Comparison of ENCODE assay signal across 8 cellular contexts in the genomic region with DNA sequence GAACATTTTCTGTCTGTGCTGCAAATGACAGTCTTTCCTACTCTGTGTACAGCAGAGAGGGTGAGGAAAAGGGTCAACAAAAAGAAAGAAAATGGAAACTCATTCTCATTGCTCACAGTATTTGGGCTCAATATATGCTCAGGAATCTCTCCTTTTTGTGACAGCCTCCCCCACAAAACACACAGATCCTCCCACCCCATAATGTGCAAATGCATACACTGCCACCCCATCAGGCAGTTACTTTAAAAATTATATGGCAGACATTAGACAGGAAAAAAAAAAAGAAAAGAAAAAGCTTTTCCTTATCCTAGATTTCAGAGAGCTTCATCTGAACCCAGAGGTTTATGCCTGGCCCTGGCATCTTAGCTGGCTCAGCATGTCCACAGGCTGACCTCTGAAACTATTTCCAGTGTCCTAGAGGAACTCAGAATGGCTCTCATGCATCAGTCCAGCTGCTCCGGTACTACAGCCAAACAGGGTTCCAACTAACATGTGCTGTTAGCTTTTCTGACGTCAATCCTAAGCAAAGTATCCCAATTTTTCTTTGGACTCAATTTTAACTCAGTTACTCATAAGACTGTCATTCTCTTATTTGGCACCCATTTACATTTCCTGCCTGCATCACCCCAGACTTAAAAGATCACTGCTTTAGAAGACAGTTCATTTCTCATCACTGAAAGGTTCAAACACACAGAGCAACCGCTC.
DNase-seq lines count a peak whose midpoint lies in the region; TF ChIP-seq lines count a peak whose summit lies in the region.

No MANE protein-coding gene starts in this region.

- H3K27ac Mint-ChIP-seq in Calu3 (ENCODE audit: unreplicated experiment) = no peak overlapping the region

- peaks cover 6 to 12% of the 10 kb centered on the region in 2 donors for H3K4me1 ChIP-seq in mucosa of rectum (ENCODE audit: control insufficient read depth in 2 of 2, insufficient read depth in 2 of 2, low read length in 2 of 2)

- H3K9ac ChIP-seq in mucosa of rectum (ENCODE audit: low read depth in 1 of 2, low read length in 2 of 2) = no peak overlapping the region

- TF ChIP-seq CTCF in Calu3 (IDR thresholded peaks at IDR 0.05; ENCODE audit: unreplicated experiment) = no peak

- CTCF ChIA-PET in Calu3 (lab: Charles Lee) = no interaction called here

- no peak overlapping the region for H3K4me3 Mint-ChIP-seq in Calu3 (ENCODE audit: low read depth, unreplicated experiment)

- H3K27me3 Mint-ChIP-seq in Calu3 (ENCODE audit: unreplicated experiment) = no peaks in the 10 kb centered on the region

- DNase-seq in A172 (ENCODE audit: low spot score) = peak; percentile 80
- peak; percentile 93 for DNase-seq in MG63
- peak; percentile 65 for DNase-seq in dermis blood vessel endothelial cell
- DNase-seq in stimulated activated CD4-positive, alpha-beta T cell treated with anti-CD3 and anti-CD28 coated beads, Interleukin-2, amount 100 ng/mL, for 24 hours = no peak
- DNase-seq in Calu3 = no peak
- DNase-seq in germinal center (ENCODE audit: low spot score) = no peak
- no peak for DNase-seq in H4 (ENCODE audit: low spot score)

- no peaks in the 10 kb centered on the region for H3K9me3 Mint-ChIP-seq in Calu3 (ENCODE audit: low read depth, unreplicated experiment)

- intact Hi-C loops in Calu3 (cut with micrococcal nuclease; ENCODE audit: unreplicated experiment) = no loop called here

- H3K27me3 ChIP-seq in MG63 (no peaks in the 10 kb centered on the region), mucosa of rectum (ENCODE audit: control insufficient read depth in 2 of 2, insufficient read depth in 2 of 2, low read length in 2 of 2) (peaks cover 0 to 3% of the 10 kb centered on the region in 2 donors)

- H3K36me3 ChIP-seq in MG63 (peaks cover 39% of the 10 kb centered on the region), mucosa of rectum (ENCODE audit: control insufficient read depth in 2 of 2, insufficient read depth in 2 of 2, low read length in 2 of 2) (no peaks in the 10 kb centered on the region)

- peaks cover 41% of the 10 kb centered on the region for H3K4me1 Mint-ChIP-seq in Calu3 (ENCODE audit: low read depth, unreplicated experiment)

- BruUV-seq in Calu3 (replicated peaks; lab: Mats Ljungman, UMichigan) = no TSS peak

- no peak overlapping the region for H3K4me3 ChIP-seq in MG63
- H3K4me3 ChIP-seq in mucosa of rectum (ENCODE audit: low read length in 2 of 2) = peak overlapping the region in 1 of 2 donors; percentile 9

- H3K27ac ChIP-seq in mucosa of rectum (ENCODE audit: low read depth in 2 of 2, low read length in 2 of 2) = peak overlapping the region; percentile 63 to 73

- no peaks in the 10 kb centered on the region for H3K9me3 ChIP-seq in MG63
- H3K9me3 ChIP-seq in mucosa of rectum (ENCODE audit: control insufficient read depth in 2 of 2, low read length in 2 of 2) = no peaks in the 10 kb centered on the region

- H3K36me3 Mint-ChIP-seq in Calu3 (ENCODE audit: insufficient read depth, unreplicated experiment) = peaks cover 10% of the 10 kb centered on the region

Comparison
In these comparisons a context has a peak if more than half of its experiments do, and no peak if none do; other contexts are left out.
1. DNase-seq: peak in A172 (single experiment), MG63 (single experiment) and dermis blood vessel endothelial cell (single experiment); none in stimulated activated CD4-positive, alpha-beta T cell treated with anti-CD3 and anti-CD28 coated beads, Interleukin-2, amount 100 ng/mL, for 24 hours (0 of 2), Calu3 (single experiment), germinal center (single experiment) and H4 (single experiment).